Comparison of ENCODE assay signal across 18 cellular contexts in the genomic region with DNA sequence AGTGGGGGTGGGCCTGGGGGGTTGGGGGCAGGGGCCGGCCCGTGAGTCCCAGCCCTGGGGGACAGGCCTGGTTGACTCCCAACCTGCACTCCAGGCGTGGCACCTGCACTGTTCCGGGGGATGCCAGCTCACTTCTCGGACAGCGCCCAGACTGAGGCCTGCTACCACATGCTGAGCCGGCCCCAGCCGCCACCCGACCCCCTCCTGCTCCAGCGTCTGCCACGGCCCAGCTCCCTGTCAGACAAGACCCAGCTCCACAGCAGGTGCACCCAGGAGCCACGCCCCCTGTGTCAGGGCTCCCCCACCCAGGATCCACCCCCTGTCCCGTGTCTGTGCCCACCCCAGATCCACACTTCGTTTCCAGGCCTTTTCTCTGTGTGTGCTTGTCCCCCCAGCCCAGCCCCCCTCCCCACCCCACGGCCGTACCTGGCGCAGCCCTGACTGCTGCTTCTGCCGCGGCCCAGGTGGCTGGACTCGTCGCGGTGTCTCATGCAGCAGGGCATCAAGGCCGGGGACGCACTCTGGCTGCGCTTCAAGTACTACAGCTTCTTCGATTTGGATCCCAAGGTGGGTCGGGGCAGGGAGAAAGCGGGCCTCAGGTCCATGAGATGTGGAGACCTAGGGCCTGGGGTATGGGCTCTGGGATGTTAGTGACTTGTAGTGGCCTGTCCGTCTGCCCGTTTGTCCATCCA.
DNase-seq lines count a peak whose midpoint lies in the region; ATAC-seq and TF ChIP-seq lines count a peak whose summit lies in the region.
"Had no signal": no experiment of that assay in that cellular context is flagged by ENCODE, and none has a peak within 500 bp of the region (broad histone marks: within the 10 kb centered on the region; RNA-seq: fewer than 3 reads in every experiment).

No MANE protein-coding gene starts in this region.

- H3K36me3 ChIP-seq in HEK293 (ENCODE audit: control insufficient read depth in 2 of 2, insufficient read depth in 1 of 2, low read length in 2 of 2), result peaks cover 0 to 11% of the 10 kb centered on the region in 2 experiments; a peak in 1 of 3 replicates

- DNase-seq in activated naive CD4-positive, alpha-beta T cell treated with anti-CD3 and anti-CD28 coated beads, Interleukin-2, amount 50 U/mL, for 16 hours, result no peak
- no peak for DNase-seq in stimulated activated effector memory CD8-positive, alpha-beta T cell treated with anti-CD3 and anti-CD28 coated beads, Interleukin-12 subunit alpha, Interleukin-12 subunit beta, amount 100 ng/mL, for 72 hours (ENCODE audit: low spot score in 2 of 2)
- DNase-seq in activated naive CD8-positive, alpha-beta T cell treated with anti-CD3 and anti-CD28 coated beads, Interleukin-2, amount 50 U/mL, for 24 hours, result no peak
- DNase-seq in activated CD4-positive, CD25-positive, alpha-beta regulatory T cell (lab: John Stamatoyannopoulos, UW), result no peak
- DNase-seq: ACHN; AML-193; CD4-positive, alpha-beta memory T cell; NCI-H1417; NCI-H187 treated with DMSO at 0.1 percent for 48 hours; NCI-H446 treated with DMSO at 0.1 percent for 48 hours; OCI-M1; SJCRH30 had no signal

- no peak overlapping the region for H3K4me3 ChIP-seq in HEK293 (ENCODE audit: low read depth, low read length)
- H3K4me3 ChIP-seq: SJCRH30 had no signal

- no peak for TF ChIP-seq CTCF in HEK293 (tag by site-specific recombination; IDR thresholded peaks at IDR 0.05)

- CTCF ChIA-PET in HEK293 (lab: Yijun Ruan, JAX), result interaction anchor here (0.8 to 1.5 kb wide), 2 partner anchors 25 to 34 kb away, joined by 3 read pairs; a partner anchor contains a TSS

- POLR2A ChIA-PET in HEK293 (lab: Yijun Ruan, JAX), result interaction anchor here (1.1 to 2.1 kb wide), 2 partner anchors 11 to 26 kb away, joined by 5 read pairs; a partner anchor contains a TSS

- no peaks in the 10 kb centered on the region for H3K4me1 ChIP-seq in HEK293 (ENCODE audit: control insufficient read depth, insufficient read depth, low read length)

- H3K4me3 Mint-ChIP-seq in activated naive CD4-positive, alpha-beta T cell treated with anti-CD3 and anti-CD28 coated beads, Interleukin-2, amount 50 U/mL, for 24 hours, result no peak overlapping the region
- no peak overlapping the region for H3K4me3 Mint-ChIP-seq in dendritic cell treated with granulocyte-macrophage colony-stimulating factor and Interleukin-4, amounts not matched to agents 40 ng/mL and 50 ng/mL, for 4 days
- H3K4me3 Mint-ChIP-seq in stimulated activated effector memory CD8-positive, alpha-beta T cell treated with anti-CD3 and anti-CD28 coated beads, Interleukin-12 subunit alpha, Interleukin-12 subunit beta, amount 100 ng/mL, for 72 hours, result no peak overlapping the region
- H3K4me3 Mint-ChIP-seq in activated naive CD8-positive, alpha-beta T cell treated with anti-CD3 and anti-CD28 coated beads, Interleukin-2, amount 50 U/mL, for 24 hours, result no peak overlapping the region

- H3K27ac Mint-ChIP-seq in activated naive CD4-positive, alpha-beta T cell treated with anti-CD3 and anti-CD28 coated beads, Interleukin-2, amount 50 U/mL, for 24 hours, result peak overlapping the region; percentile 59
- H3K27ac Mint-ChIP-seq in dendritic cell treated with granulocyte-macrophage colony-stimulating factor and Interleukin-4, amounts not matched to agents 40 ng/mL and 50 ng/mL, for 4 days, result peak overlapping the region; percentile 10
- H3K27ac Mint-ChIP-seq in stimulated activated effector memory CD8-positive, alpha-beta T cell treated with anti-CD3 and anti-CD28 coated beads, Interleukin-12 subunit alpha, Interleukin-12 subunit beta, amount 100 ng/mL, for 72 hours, result peak overlapping the region; percentile 79
- no peak overlapping the region for H3K27ac Mint-ChIP-seq in activated naive CD8-positive, alpha-beta T cell treated with anti-CD3 and anti-CD28 coated beads, Interleukin-2, amount 50 U/mL, for 24 hours

- no peak overlapping the region for H3K27ac ChIP-seq in HEK293 (ENCODE audit: extremely low read depth, low read depth, low read length)
- H3K27ac ChIP-seq: HL-60, SJCRH30 had no signal

- ATAC-seq in stimulated activated effector memory CD8-positive, alpha-beta T cell treated with anti-CD3 and anti-CD28 coated beads, Interleukin-12 subunit alpha, Interleukin-12 subunit beta, amount 100 ng/mL, for 72 hours, result no peak
- ATAC-seq in activated naive CD8-positive, alpha-beta T cell treated with anti-CD3 and anti-CD28 coated beads, Interleukin-2, amount 50 U/mL, for 24 hours, result no peak
- ATAC-seq: HCT116 had no signal

- no peaks in the 10 kb centered on the region for H3K9me3 ChIP-seq in HEK293 (ENCODE audit: control insufficient read depth, insufficient read depth, low read depth, low read length)
- H3K9me3 ChIP-seq: SJCRH30 had no signal

- no peaks in the 10 kb centered on the region for H3K27me3 Mint-ChIP-seq in activated naive CD4-positive, alpha-beta T cell treated with anti-CD3 and anti-CD28 coated beads, Interleukin-2, amount 50 U/mL, for 24 hours
- no peaks in the 10 kb centered on the region for H3K27me3 Mint-ChIP-seq in dendritic cell treated with granulocyte-macrophage colony-stimulating factor and Interleukin-4, amounts not matched to agents 40 ng/mL and 50 ng/mL, for 4 days
- H3K27me3 Mint-ChIP-seq in activated naive CD8-positive, alpha-beta T cell treated with anti-CD3 and anti-CD28 coated beads, Interleukin-2, amount 50 U/mL, for 24 hours, result no peaks in the 10 kb centered on the region
- H3K27me3 Mint-ChIP-seq: CD4-positive, alpha-beta memory T cell; IgD-negative memory B cell had no signal

- intact Hi-C loops in dendritic cell treated with granulocyte-macrophage colony-stimulating factor and Interleukin-4, amounts not matched to agents 40 ng/mL and 50 ng/mL, for 4 days (cut with micrococcal nuclease), result no loop called here

- H3K36me3 Mint-ChIP-seq in activated naive CD4-positive, alpha-beta T cell treated with anti-CD3 and anti-CD28 coated beads, Interleukin-2, amount 50 U/mL, for 24 hours, result peaks cover 20% of the 10 kb centered on the region
- H3K36me3 Mint-ChIP-seq in dendritic cell treated with granulocyte-macrophage colony-stimulating factor and Interleukin-4, amounts not matched to agents 40 ng/mL and 50 ng/mL, for 4 days (ENCODE audit: low read depth), result peaks cover 99% of the 10 kb centered on the region
- no peaks in the 10 kb centered on the region for H3K36me3 Mint-ChIP-seq in stimulated activated effector memory CD8-positive, alpha-beta T cell treated with anti-CD3 and anti-CD28 coated beads, Interleukin-12 subunit alpha, Interleukin-12 subunit beta, amount 100 ng/mL, for 72 hours
- peaks cover 57% of the 10 kb centered on the region for H3K36me3 Mint-ChIP-seq in activated naive CD8-positive, alpha-beta T cell treated with anti-CD3 and anti-CD28 coated beads, Interleukin-2, amount 50 U/mL, for 24 hours (ENCODE audit: low read depth)

- H3K4me1 Mint-ChIP-seq in activated naive CD4-positive, alpha-beta T cell treated with anti-CD3 and anti-CD28 coated beads, Interleukin-2, amount 50 U/mL, for 24 hours, result peaks cover 32% of the 10 kb centered on the region
- peaks cover 59% of the 10 kb centered on the region for H3K4me1 Mint-ChIP-seq in dendritic cell treated with granulocyte-macrophage colony-stimulating factor and Interleukin-4, amounts not matched to agents 40 ng/mL and 50 ng/mL, for 4 days (ENCODE audit: low read depth)
- H3K4me1 Mint-ChIP-seq in stimulated activated effector memory CD8-positive, alpha-beta T cell treated with anti-CD3 and anti-CD28 coated beads, Interleukin-12 subunit alpha, Interleukin-12 subunit beta, amount 100 ng/mL, for 72 hours, result peaks cover 67% of the 10 kb centered on the region
- peaks cover 50% of the 10 kb centered on the region for H3K4me1 Mint-ChIP-seq in activated naive CD8-positive, alpha-beta T cell treated with anti-CD3 and anti-CD28 coated beads, Interleukin-2, amount 50 U/mL, for 24 hours

- no peaks in the 10 kb centered on the region for H3K9me3 Mint-ChIP-seq in activated naive CD4-positive, alpha-beta T cell treated with anti-CD3 and anti-CD28 coated beads, Interleukin-2, amount 50 U/mL, for 24 hours
- no peaks in the 10 kb centered on the region for H3K9me3 Mint-ChIP-seq in dendritic cell treated with granulocyte-macrophage colony-stimulating factor and Interleukin-4, amounts not matched to agents 40 ng/mL and 50 ng/mL, for 4 days
- no peaks in the 10 kb centered on the region for H3K9me3 Mint-ChIP-seq in stimulated activated effector memory CD8-positive, alpha-beta T cell treated with anti-CD3 and anti-CD28 coated beads, Interleukin-12 subunit alpha, Interleukin-12 subunit beta, amount 100 ng/mL, for 72 hours
- no peaks in the 10 kb centered on the region for H3K9me3 Mint-ChIP-seq in activated naive CD8-positive, alpha-beta T cell treated with anti-CD3 and anti-CD28 coated beads, Interleukin-2, amount 50 U/mL, for 24 hours
- H3K9me3 Mint-ChIP-seq: IgD-negative memory B cell had no signal

TF ChIP-seq in HEK293, 187 proteins besides CTCF, POLR2A, EP300 and RAD21:
- TF ChIP-seq ZNF248 (tag by site-specific recombination; IDR thresholded peaks at IDR 0.05) (no peak), GLI4 (tag by site-specific recombination; IDR thresholded peaks at IDR 0.05) (no peak), ZIC2 (tag by site-specific recombination; IDR thresholded peaks at IDR 0.05) (peak; percentile 60)
- TF ChIP-seq, protein P1, sequence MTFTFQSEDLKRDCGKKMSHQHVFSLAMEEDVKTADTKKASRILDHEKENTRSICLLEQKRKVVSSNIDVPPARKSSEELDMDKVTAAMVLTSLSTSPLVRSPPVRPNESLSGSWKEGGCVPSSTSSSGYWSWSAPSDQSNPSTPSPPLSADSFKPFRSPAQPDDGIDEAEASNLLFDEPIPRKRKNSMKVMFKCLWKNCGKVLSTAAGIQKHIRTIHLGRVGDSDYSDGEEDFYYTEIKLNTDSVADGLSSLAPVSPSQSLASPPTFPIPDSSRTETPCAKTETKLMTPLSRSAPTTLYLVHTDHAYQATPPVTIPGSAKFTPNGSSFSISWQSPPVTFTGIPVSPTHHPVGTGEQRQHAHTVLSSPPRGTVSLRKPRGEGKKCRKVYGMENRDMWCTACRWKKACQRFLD (tag by site-specific recombination; IDR thresholded peaks at IDR 0.05), result no peak
